Comparison of ENCODE assay signal across 24 cellular contexts in the genomic region with DNA sequence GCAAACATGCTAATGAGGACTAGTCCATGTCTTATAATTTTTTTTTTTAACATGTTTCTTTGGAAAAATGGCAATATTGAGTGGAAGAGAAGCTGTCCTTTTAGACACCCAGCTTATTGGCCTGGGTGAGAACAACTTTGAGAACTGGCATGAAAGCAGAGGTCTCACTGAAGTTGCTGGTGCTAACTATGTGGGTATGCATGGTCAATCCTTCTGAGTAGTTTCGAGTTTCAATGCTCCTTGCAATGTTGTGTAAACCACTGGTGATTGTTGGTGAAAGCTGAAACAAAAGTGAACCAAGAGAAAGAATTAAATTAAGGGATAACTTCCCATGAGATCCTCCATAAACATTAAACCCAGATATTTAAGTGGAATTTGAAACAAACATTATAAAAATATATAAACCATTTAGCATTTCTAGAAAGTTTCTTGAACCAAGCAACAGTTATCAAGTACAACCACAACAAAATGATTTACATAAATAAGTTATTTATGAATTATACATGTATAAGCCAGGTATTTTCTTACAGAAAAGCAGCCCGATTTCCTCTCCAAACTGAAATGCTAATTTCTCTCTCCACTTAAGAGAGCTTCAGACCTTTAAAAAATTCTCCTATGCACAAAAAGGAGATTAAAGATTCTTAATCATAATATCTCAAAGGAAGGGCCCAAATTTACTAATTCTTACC. TPM values are rescaled to one million over a fixed set of nuclear protein-coding genes. Genes with fewer than 3 reads are reported as not detected.
DNase-seq lines count a peak whose midpoint lies in the region; ATAC-seq, FAIRE-seq and TF ChIP-seq lines count a peak whose summit lies in the region.
"Had no signal": no experiment of that assay in that cellular context is flagged by ENCODE, and none has a peak within 500 bp of the region (broad histone marks: within the 10 kb centered on the region; RNA-seq: fewer than 3 reads in every experiment).

No MANE protein-coding gene starts in this region.

- FAIRE-seq in endothelial cell of umbilical vein (lab: Jason Lieb, UNC): no peak

- no peaks in the 10 kb centered on the region for H3K27me3 ChIP-seq in endothelial cell of umbilical vein (ENCODE audit: control insufficient read depth in 2 of 2, insufficient read depth in 2 of 2, low read length in 2 of 2)
- H3K27me3 ChIP-seq: right atrium auricular region, SJCRH30, tibial nerve had no signal

- no TSS peak for BruUV-seq in endothelial cell of umbilical vein (replicated peaks; lab: Mats Ljungman, UMichigan)

- H3K36me3 ChIP-seq in endothelial cell of umbilical vein (ENCODE audit: control insufficient read depth in 2 of 2, extremely low read depth in 1 of 2, insufficient read depth in 2 of 2, low read length in 2 of 2): peaks cover 20 to 32% of the 10 kb centered on the region in 2 experiments

- H3K27ac Mint-ChIP-seq in activated CD8-positive, alpha-beta T cell treated with anti-CD3 and anti-CD28 coated beads for 36 hours: peak overlapping the region; percentile 10
- H3K27ac Mint-ChIP-seq in activated CD8-positive, alpha-beta T cell treated with anti-CD3 and anti-CD28 coated beads, Interleukin-2, amount 10 ng/mL, durations not matched to agents 7 days and 5 days: no peak overlapping the region
- H3K27ac Mint-ChIP-seq: endodermal cell had no signal

- TF ChIP-seq POLR2A in endothelial cell of umbilical vein (IDR thresholded peaks at IDR 0.05; ENCODE audit: low read depth, low read length): no peak

- no peak overlapping the region for H2AFZ ChIP-seq in endothelial cell of umbilical vein (ENCODE audit: low read depth, low read length)

- TF ChIP-seq CTCF in activated CD8-positive, alpha-beta T cell treated with anti-CD3 and anti-CD28 coated beads for 36 hours (IDR thresholded peaks at IDR 0.05): no peak
- no peak for TF ChIP-seq CTCF in endothelial cell of umbilical vein (IDR thresholded peaks at IDR 0.05; ENCODE audit: extremely low read depth in 1 of 2, insufficient read depth in 1 of 2, low read depth in 1 of 2, low read length in 2 of 2)

- intact Hi-C loops in activated CD8-positive, alpha-beta T cell treated with anti-CD3 and anti-CD28 coated beads for 36 hours (cut with micrococcal nuclease): no loop called here
- intact Hi-C loops in endothelial cell of umbilical vein (cut with micrococcal nuclease): no loop called here

- no peaks in the 10 kb centered on the region for H4K20me1 ChIP-seq in endothelial cell of umbilical vein (replicated peaks; ENCODE audit: control insufficient read depth, extremely low read depth, insufficient read depth, low read length)

- dilution Hi-C loops in endothelial cell of umbilical vein (cut with MboI; ENCODE audit: extremely low pct_ligation_motif_present, low sequenced_read_pairs): no loop called here

- no peak for ATAC-seq in activated CD8-positive, alpha-beta T cell treated with anti-CD3 and anti-CD28 coated beads for 36 hours
- no peak for ATAC-seq in activated CD8-positive, alpha-beta T cell treated with anti-CD3 and anti-CD28 coated beads, Interleukin-2, amount 10 ng/mL, durations not matched to agents 7 days and 5 days
- ATAC-seq in GM19468 (IDR thresholded peaks at IDR 0.05; ENCODE audit: extremely low read depth, unreplicated experiment) (peak; percentile 57), HG03139 (IDR thresholded peaks at IDR 0.05; ENCODE audit: unreplicated experiment) (peak; percentile 77), GM18517 (IDR thresholded peaks at IDR 0.05; ENCODE audit: unreplicated experiment) (no peak), HG03025 (IDR thresholded peaks at IDR 0.05; ENCODE audit: low FRiP score, unreplicated experiment) (no peak), GM21737 (IDR thresholded peaks at IDR 0.05; ENCODE audit: unreplicated experiment) (no peak)

- H3K9me1 ChIP-seq in endothelial cell of umbilical vein (replicated peaks; ENCODE audit: control insufficient read depth, extremely low read depth, insufficient read depth, low read length): peaks cover 2% of the 10 kb centered on the region

- POLR2A ChIA-PET in activated CD8-positive, alpha-beta T cell treated with anti-CD3 and anti-CD28 coated beads for 36 hours (lab: Charles Lee): no interaction called here
- POLR2A ChIA-PET in activated CD8-positive, alpha-beta T cell treated with anti-CD3 and anti-CD28 coated beads, Interleukin-2, amount 10 ng/mL, durations not matched to agents 7 days and 5 days (lab: Charles Lee): no interaction called here
- POLR2A ChIA-PET in endothelial cell of umbilical vein (lab: Charles Lee): no interaction called here

- CTCF ChIA-PET in activated CD8-positive, alpha-beta T cell treated with anti-CD3 and anti-CD28 coated beads for 36 hours (lab: Charles Lee): no interaction called here
- CTCF ChIA-PET in activated CD8-positive, alpha-beta T cell treated with anti-CD3 and anti-CD28 coated beads, Interleukin-2, amount 10 ng/mL, durations not matched to agents 7 days and 5 days (lab: Charles Lee): no interaction called here
- CTCF ChIA-PET in endothelial cell of umbilical vein (lab: Charles Lee): interaction anchor here (1.0 to 2.9 kb wide), 6 partner anchors 13 to 357 kb away, joined by 3 to 20 read pairs (median 4); no protein-coding TSS in a partner anchor

- H3K9me3 Mint-ChIP-seq in activated CD8-positive, alpha-beta T cell treated with anti-CD3 and anti-CD28 coated beads for 36 hours: no peaks in the 10 kb centered on the region
- H3K9me3 Mint-ChIP-seq in activated CD8-positive, alpha-beta T cell treated with anti-CD3 and anti-CD28 coated beads, Interleukin-2, amount 10 ng/mL, durations not matched to agents 7 days and 5 days (ENCODE audit: insufficient read depth): no peaks in the 10 kb centered on the region
- H3K9me3 Mint-ChIP-seq: endodermal cell had no signal

- no peaks in the 10 kb centered on the region for H3K79me2 ChIP-seq in endothelial cell of umbilical vein (ENCODE audit: control insufficient read depth, insufficient read depth, low read length)

- no peaks in the 10 kb centered on the region for H3K27me3 Mint-ChIP-seq in activated CD8-positive, alpha-beta T cell treated with anti-CD3 and anti-CD28 coated beads for 36 hours
- H3K27me3 Mint-ChIP-seq in activated CD8-positive, alpha-beta T cell treated with anti-CD3 and anti-CD28 coated beads, Interleukin-2, amount 10 ng/mL, durations not matched to agents 7 days and 5 days (ENCODE audit: low read depth): no peaks in the 10 kb centered on the region

- H3K4me3 Mint-ChIP-seq in activated CD8-positive, alpha-beta T cell treated with anti-CD3 and anti-CD28 coated beads for 36 hours: no peak overlapping the region
- H3K4me3 Mint-ChIP-seq in activated CD8-positive, alpha-beta T cell treated with anti-CD3 and anti-CD28 coated beads, Interleukin-2, amount 10 ng/mL, durations not matched to agents 7 days and 5 days: no peak overlapping the region
- H3K4me3 Mint-ChIP-seq: endodermal cell had no signal

- peaks cover 11% of the 10 kb centered on the region for H3K4me1 ChIP-seq in endothelial cell of umbilical vein (ENCODE audit: control insufficient read depth, extremely low read depth, insufficient read depth, low read length)
- H3K4me1 ChIP-seq: right atrium auricular region, SJCRH30 had no signal

- H3K4me1 Mint-ChIP-seq in activated CD8-positive, alpha-beta T cell treated with anti-CD3 and anti-CD28 coated beads for 36 hours (ENCODE audit: low read depth): peaks cover 11% of the 10 kb centered on the region
- H3K4me1 Mint-ChIP-seq in activated CD8-positive, alpha-beta T cell treated with anti-CD3 and anti-CD28 coated beads, Interleukin-2, amount 10 ng/mL, durations not matched to agents 7 days and 5 days (ENCODE audit: low read depth): peaks cover 6% of the 10 kb centered on the region

- H3K9me3 ChIP-seq in endothelial cell of umbilical vein (replicated peaks; ENCODE audit: control insufficient read depth, insufficient read depth, low read length): no peaks in the 10 kb centered on the region
- H3K9me3 ChIP-seq: right atrium auricular region, SJCRH30, tibial nerve had no signal

- no peak for DNase-seq in activated CD8-positive, alpha-beta T cell treated with anti-CD3 and anti-CD28 coated beads for 36 hours
- no peak for DNase-seq in activated CD8-positive, alpha-beta T cell treated with anti-CD3 and anti-CD28 coated beads, Interleukin-2, amount 10 ng/mL, durations not matched to agents 7 days and 5 days
- no peak for DNase-seq in endothelial cell of umbilical vein (ENCODE audit: low read depth, low spot score)
- DNase-seq: 8988T; activated gamma-delta T cell treated with Interleukin-2 at 50 U/mL for 16 hours; anterior cingulate cortex; cerebellar nuclear complex; endodermal cell; head of caudate nucleus; Karpas-422; NCI-H1092; NCI-H2107; NCI-H524; occipital lobe; SJCRH30; stimulated activated naive CD4-positive, alpha-beta T cell had no signal

- H3K9ac ChIP-seq in endothelial cell of umbilical vein (replicated peaks; ENCODE audit: extremely low read depth, insufficient read depth, low read length): no peak overlapping the region

- H3K27ac ChIP-seq in endothelial cell of umbilical vein (ENCODE audit: insufficient read depth, low read depth, low read length): peak overlapping the region; percentile 12
- H3K27ac ChIP-seq: right atrium auricular region, SJCRH30, tibial nerve had no signal

- H3K4me2 ChIP-seq in endothelial cell of umbilical vein (ENCODE audit: insufficient read depth, low read length): no peak overlapping the region

- H3K4me3 ChIP-seq in endothelial cell of umbilical vein (replicated peaks in 1 of 3; ENCODE audit: insufficient read depth in 1 of 3, low read depth in 1 of 3, low read length in 3 of 3): no peak overlapping the region
- H3K4me3 ChIP-seq: lung, right atrium auricular region, SJCRH30, tibial nerve had no signal

- peaks cover 31% of the 10 kb centered on the region for H3K36me3 Mint-ChIP-seq in activated CD8-positive, alpha-beta T cell treated with anti-CD3 and anti-CD28 coated beads for 36 hours (ENCODE audit: low read depth)
- peaks cover 55% of the 10 kb centered on the region for H3K36me3 Mint-ChIP-seq in activated CD8-positive, alpha-beta T cell treated with anti-CD3 and anti-CD28 coated beads, Interleukin-2, amount 10 ng/mL, durations not matched to agents 7 days and 5 days (ENCODE audit: low read depth)

TF ChIP-seq in endothelial cell of umbilical vein, 7 proteins besides CTCF, POLR2A, EP300 and RAD21 (continues in another document):
- TF ChIP-seq GATA2 (IDR thresholded peaks at IDR 0.05; ENCODE audit: insufficient read depth, insufficient read length, low read depth, low read length): no peak

RNA-seq across cellular contexts. Expression of a gene that starts 20.5 kb away (rescaled TPM):
- 1 to 10 TPM; 1.6 to 2.2 TPM for total RNA-seq in activated CD8-positive, alpha-beta T cell treated with anti-CD3 and anti-CD28 coated beads for 36 hours
- total RNA-seq in activated CD8-positive, alpha-beta T cell treated with anti-CD3 and anti-CD28 coated beads, Interleukin-2, amount 10 ng/mL, durations not matched to agents 7 days and 5 days: 1 to 10 TPM; 2.9 to 3.1 TPM
- 35.8 and 38.4 TPM in 2 replicates for total RNA-seq in endothelial cell of umbilical vein
- polyA plus RNA-seq in endothelial cell of umbilical vein: 35.2 and 38.5 TPM in 2 replicates
- 26.9 and 29.5 TPM in 2 replicates for polyA plus RNA-seq in endothelial cell of umbilical vein (2011; cell fraction: cytosol; rRNA removed)
- 14.3 and 15.8 TPM in 2 replicates for polyA plus RNA-seq in endothelial cell of umbilical vein (2011; cell fraction: nucleus; rRNA removed)
- polyA plus RNA-seq in endothelial cell of umbilical vein (2012): 20.0 and 22.7 TPM in 2 replicates
- polyA minus RNA-seq in endothelial cell of umbilical vein: 38.5 and 42.8 TPM in 2 replicates
- polyA minus RNA-seq in endothelial cell of umbilical vein (2011; cell fraction: cytosol; rRNA and poly(A)+ RNA removed): 1.4 TPM
- polyA minus RNA-seq in endothelial cell of umbilical vein (2011; cell fraction: nucleus; rRNA and poly(A)+ RNA removed): 24.9 and 28.3 TPM in 2 replicates

Comparison
In these comparisons a context has a peak if more than half of its experiments do, and no peak if none do; other contexts are left out.
1. ATAC-seq: peak in GM19468 (single experiment) and HG03139 (single experiment); none in activated CD8-positive, alpha-beta T cell treated with anti-CD3 and anti-CD28 coated beads for 36 hours (single experiment), activated CD8-positive, alpha-beta T cell treated with anti-CD3 and anti-CD28 coated beads, Interleukin-2, amount 10 ng/mL, durations not matched to agents 7 days and 5 days (single experiment), GM18517 (single experiment), HG03025 (single experiment) and GM21737 (single experiment).